ENCODE assay signal across 8 cellular contexts in genomic region chr17:40499551-40500189, GRCh38. TPM values are rescaled to one million over a fixed set of nuclear protein-coding genes. Genes with fewer than 3 reads are reported as not detected.
A peak's percentile ranks its signal among the peaks of the same experiment; 100 is the strongest.
DNase-seq lines count a peak whose midpoint lies in the region; ATAC-seq and TF ChIP-seq lines count a peak whose summit lies in the region.

No MANE protein-coding gene starts in this region.

- no peaks in the 10 kb centered on the region for H4K20me1 ChIP-seq in fibroblast of lung (ENCODE audit: control insufficient read depth, extremely low read depth, insufficient read depth, low read length)

- peak overlapping the region; percentile 53 for H2AFZ ChIP-seq in fibroblast of lung (ENCODE audit: low read length)

- CTCF ChIA-PET in T-cell (lab: Charles Lee), result no interaction called here

- POLR2A ChIA-PET in T-cell (lab: Charles Lee), result no interaction called here

- H3K4me2 ChIP-seq in fibroblast of lung (ENCODE audit: extremely low read depth, insufficient read depth, low read length), result peak overlapping the region; percentile 71

- H3K9me3 Mint-ChIP-seq in nephron (no peaks in the 10 kb centered on the region), T-cell (no peaks in the 10 kb centered on the region)

- H3K4me1 ChIP-seq in NT2/D1 (ENCODE audit: insufficient read depth, insufficient read length) (peaks cover 17% of the 10 kb centered on the region), fibroblast of lung (ENCODE audit: control insufficient read depth, extremely low read depth, insufficient read depth, low read length) (peaks cover 7% of the 10 kb centered on the region)

- H3K4me1 Mint-ChIP-seq in nephron (peaks cover 21% of the 10 kb centered on the region), T-cell (peaks cover 0 to 17% (median 2%) of the 10 kb centered on the region in 3 donors)

- no peak for TF ChIP-seq CTCF in fibroblast of lung (conservative IDR thresholded peaks at IDR 0.05 in 1 of 2, IDR thresholded peaks at IDR 0.05 in 1 of 2; ENCODE audit: low read depth in 1 of 2, low read length in 2 of 2)
- TF ChIP-seq CTCF in nephron (IDR thresholded peaks at IDR 0.05; ENCODE audit: unreplicated experiment in 3 of 3), result no peak

- H3K9me3 ChIP-seq in NT2/D1 (ENCODE audit: insufficient read depth, low read length) (peaks cover 8% of the 10 kb centered on the region; the same call in 1 of the 2 replicates), fibroblast of lung (ENCODE audit: control insufficient read depth, insufficient read depth, low read depth, low read length) (no peaks in the 10 kb centered on the region)

- peak overlapping the region; percentile 6 for H3K9ac ChIP-seq in NT2/D1 (ENCODE audit: insufficient read length, low read depth)
- no peak overlapping the region for H3K9ac ChIP-seq in fibroblast of lung (ENCODE audit: insufficient read depth, low read length)

- ATAC-seq in T-cell (replicated peaks in 1 of 4) (no peak), HG03108 (IDR thresholded peaks at IDR 0.05; ENCODE audit: unreplicated experiment) (no peak), HG03432 (IDR thresholded peaks at IDR 0.05; ENCODE audit: unreplicated experiment) (no peak)

- no peak overlapping the region for H3K27ac ChIP-seq in fibroblast of lung (ENCODE audit: insufficient read depth, low read length)

- H3K36me3 Mint-ChIP-seq in nephron (ENCODE audit: low read depth), result no peaks in the 10 kb centered on the region
- H3K36me3 Mint-ChIP-seq in T-cell, result no peaks in the 10 kb centered on the region

- H3K4me3 ChIP-seq in NT2/D1 (ENCODE audit: insufficient read length, low read depth), result no peak overlapping the region
- H3K4me3 ChIP-seq in fibroblast of lung (replicated peaks in 1 of 4; ENCODE audit: control extremely low read depth in 1 of 4, insufficient read depth in 1 of 4, low read depth in 3 of 4, low read length in 4 of 4), result no peak overlapping the region

- H3K79me2 ChIP-seq in fibroblast of lung (ENCODE audit: control insufficient read depth, insufficient read depth, low read length), result no peaks in the 10 kb centered on the region

- H3K27me3 Mint-ChIP-seq in nephron (ENCODE audit: low read depth), result peaks cover 10% of the 10 kb centered on the region
- H3K27me3 Mint-ChIP-seq in T-cell, result peaks cover 0 to 3% of the 10 kb centered on the region in 2 donors

- H3K4me3 Mint-ChIP-seq in nephron, result peak overlapping the region in 1 of 3 experiments; percentile 31
- H3K4me3 Mint-ChIP-seq in T-cell, result no peak overlapping the region

- DNase-seq in ELF-1 (ENCODE audit: low read depth, low spot score) (peak; percentile 79), NT2/D1 (ENCODE audit: low read depth, low spot score) (no peak), fibroblast of lung (ENCODE audit: low read depth in 2 of 2) (peak; percentile 66 to 81), T-cell (no peak), activated T-cell treated with anti-CD3 and anti-CD28 coated beads for 4 hours (no peak)

- H3K27ac Mint-ChIP-seq in nephron, result peak overlapping the region; percentile 10 to 41 (median 16)
- no peak overlapping the region for H3K27ac Mint-ChIP-seq in T-cell

- no peaks in the 10 kb centered on the region for H3K27me3 ChIP-seq in NT2/D1 (ENCODE audit: insufficient read depth, insufficient read length)
- peaks cover 3% of the 10 kb centered on the region for H3K27me3 ChIP-seq in fibroblast of lung (ENCODE audit: control insufficient read depth, insufficient read depth, low read length)

- no peaks in the 10 kb centered on the region for H3K36me3 ChIP-seq in NT2/D1 (ENCODE audit: insufficient read depth, insufficient read length, low read length)
- no peaks in the 10 kb centered on the region for H3K36me3 ChIP-seq in fibroblast of lung (ENCODE audit: control insufficient read depth, insufficient read depth, low read length)

RNA-seq across cellular contexts. Expression of gene TNS4, which starts 1.8 kb away (rescaled TPM):
- total RNA-seq in fibroblast of lung (under 0.01 TPM in 1 of 2 replicates, not detected in the other), T-cell (1 to 10 TPM in 2 of 5 donors, under 1 TPM in 3; 0.55 to 3.7 (median 0.66) TPM)
- 0.01 and 0.05 TPM in 2 replicates for polyA plus RNA-seq in fibroblast of lung
- polyA plus RNA-seq in fibroblast of lung (2012), result 0.24 TPM in 1 of 2 replicates, not detected in the other
- polyA minus RNA-seq in fibroblast of lung (ENCODE audit: low replicate concordance), result not detected in 2 replicates

RNA-seq across cellular contexts. Expression of gene IGFBP4, which starts 56.4 kb away (rescaled TPM):
- 312 and 436 TPM in 2 replicates for total RNA-seq in fibroblast of lung
- 685 and 1,130 TPM in 2 replicates for polyA plus RNA-seq in fibroblast of lung
- polyA plus RNA-seq in fibroblast of lung (2012), result 1,208 and 1,884 TPM in 2 replicates
- 1,885 and 3,100 TPM in 2 replicates for polyA minus RNA-seq in fibroblast of lung (ENCODE audit: low replicate concordance)
- total RNA-seq in T-cell, result 10 to 100 TPM in 3 of 5 donors, 1 to 10 TPM in 2; 4.0 to 12.3 (median 11.3) TPM

Comparison
In these comparisons a context has a peak if more than half of its experiments do, and no peak if none do; other contexts are left out.
1. DNase-seq: peak in ELF-1 (single experiment) and fibroblast of lung (2 of 2); none in NT2/D1 (single experiment), T-cell (0 of 34) and activated T-cell treated with anti-CD3 and anti-CD28 coated beads for 4 hours (single experiment).
2. H3K27ac Mint-ChIP-seq: peak in nephron (3 of 3); none in T-cell (0 of 2).
3. RNA of gene IGFBP4, which starts 56.4 kb away (total RNA-seq): 312 to 436 TPM in fibroblast of lung; 4.0 to 12.3 TPM in T-cell; every median in the first group is over 10 times any median in the second.